In genomic region chr20:8299921-8300320, GRCh38 we compare ENCODE assay signal across 27 cellular contexts.
DNase-seq lines count a peak whose midpoint lies in the region; ATAC-seq and TF ChIP-seq lines count a peak whose summit lies in the region.
"Had no signal": no experiment of that assay in that cellular context is flagged by ENCODE, and none has a peak within 500 bp of the region (broad histone marks: within the 10 kb centered on the region; RNA-seq: fewer than 3 reads in every experiment).

No MANE protein-coding gene starts in this region.

- peak overlapping the region; percentile 27 for H3K27ac Mint-ChIP-seq in neural progenitor cell
- H3K27ac Mint-ChIP-seq: activated CD4-positive, alpha-beta T cell treated with anti-CD3 and anti-CD28 coated beads, Interleukin-2, amount 10 ng/mL, durations not matched to agents 7 days and 5 days; activated naive CD8-positive, alpha-beta T cell; nephron progenitor cell; stimulated activated naive B cell treated with anti-CD40 and anti-IgM and Interleukin-4, amounts not matched to agents 10 μg/mL and 1 μg/mL and 100 μg/mL, for 72 hours had no signal

- H3K9me3 ChIP-seq in SK-N-SH (no peaks in the 10 kb centered on the region), neural progenitor cell (ENCODE audit: low read depth) (no peaks in the 10 kb centered on the region), spleen (no peaks in the 10 kb centered on the region)
- H3K9me3 ChIP-seq: ascending aorta, pancreas, upper lobe of left lung had no signal

- H2AFZ ChIP-seq in SK-N-SH (ENCODE audit: low read depth) (no peak overlapping the region), neural progenitor cell (replicated peaks) (no peak overlapping the region)
- H2AFZ ChIP-seq: hepatocyte had no signal

- CTCF ChIA-PET in SK-N-SH (lab: Yijun Ruan, JAX), result interaction anchor here (1.0 kb wide), 3 partner anchors 10 to 423 kb away, joined by 3 to 4 read pairs (median 3); no protein-coding TSS in a partner anchor

- H3K9ac ChIP-seq in SK-N-SH (no peak overlapping the region), neural progenitor cell (no peak overlapping the region)
- H3K9ac ChIP-seq: BLaER1 treated with 17β-estradiol and CSF1 and Interleukin-3, amounts not matched to agents 10 nM and 100 nM had no signal

- ATAC-seq in GM21423 (IDR thresholded peaks at IDR 0.05; ENCODE audit: unreplicated experiment), result no peak
- ATAC-seq: stimulated activated naive B cell treated with anti-CD40 and anti-IgM and Interleukin-4, amounts not matched to agents 10 μg/mL and 1 μg/mL and 100 μg/mL, for 72 hours had no signal

- POLR2A ChIA-PET in SK-N-SH (lab: Yijun Ruan, JAX), result no interaction called here

- no peaks in the 10 kb centered on the region for H3K36me3 ChIP-seq in SK-N-SH (replicated peaks in 1 of 2; ENCODE audit: control insufficient read depth in 1 of 2, insufficient read depth in 2 of 2, low read length in 1 of 2)
- no peaks in the 10 kb centered on the region for H3K36me3 ChIP-seq in neural progenitor cell
- no peaks in the 10 kb centered on the region for H3K36me3 ChIP-seq in spleen
- H3K36me3 ChIP-seq: ascending aorta; BLaER1 treated with 17β-estradiol and CSF1 and Interleukin-3, amounts not matched to agents 10 nM and 100 nM; pancreas; upper lobe of left lung; WERI-Rb-1 had no signal

- TF ChIP-seq CTCF in SK-N-SH (IDR thresholded peaks at IDR 0.05), result no peak
- TF ChIP-seq CTCF in epithelial cell of esophagus (IDR thresholded peaks at IDR 0.05; ENCODE audit: insufficient read depth, low read depth, low read length, missing control alignments), result no peak
- no peak for TF ChIP-seq CTCF in neural progenitor cell (IDR thresholded peaks at IDR 0.05)
- TF ChIP-seq CTCF in spleen (IDR thresholded peaks at IDR 0.05 in 8 of 11, conservative IDR thresholded peaks at IDR 0.05 in 3 of 11), result no peak

- H3K27ac ChIP-seq in SK-N-SH (ENCODE audit: low read depth in 2 of 2, low read length in 1 of 2) (no peak overlapping the region), neural progenitor cell (no peak overlapping the region), spleen (no peak overlapping the region)
- H3K27ac ChIP-seq: ascending aorta; BLaER1 treated with 17β-estradiol and CSF1 and Interleukin-3, amounts not matched to agents 10 nM and 100 nM; hepatocyte; pancreas; skin epidermis; upper lobe of left lung; WERI-Rb-1 had no signal

- TF ChIP-seq POLR2A in spleen (IDR thresholded peaks at IDR 0.05), result no peak

- H3K4me1 ChIP-seq in SK-N-SH (ENCODE audit: control insufficient read depth in 1 of 2, insufficient read depth in 2 of 2, low read depth in 1 of 2, low read length in 1 of 2), result peaks cover 0 to 5% of the 10 kb centered on the region in 2 experiments; a peak in 2 of 4 replicates
- peaks cover 19% of the 10 kb centered on the region for H3K4me1 ChIP-seq in neural progenitor cell
- H3K4me1 ChIP-seq in spleen, result no peaks in the 10 kb centered on the region
- H3K4me1 ChIP-seq: ascending aorta; BLaER1 treated with 17β-estradiol and CSF1 and Interleukin-3, amounts not matched to agents 10 nM and 100 nM; pancreas; upper lobe of left lung had no signal

- H3K9me3 Mint-ChIP-seq in neural progenitor cell, result peaks cover 14% of the 10 kb centered on the region
- H3K9me3 Mint-ChIP-seq: activated CD4-positive, alpha-beta T cell treated with anti-CD3 and anti-CD28 coated beads, Interleukin-2, amount 10 ng/mL, durations not matched to agents 7 days and 5 days; nephron progenitor cell had no signal

- no peaks in the 10 kb centered on the region for H4K20me1 ChIP-seq in SK-N-SH (ENCODE audit: insufficient read depth)
- H4K20me1 ChIP-seq in neural progenitor cell (ENCODE audit: low read depth), result no peaks in the 10 kb centered on the region
- H4K20me1 ChIP-seq: BLaER1 treated with 17β-estradiol and CSF1 and Interleukin-3, amounts not matched to agents 10 nM and 100 nM had no signal

- no peaks in the 10 kb centered on the region for H3K9me2 ChIP-seq in SK-N-SH

- H3K36me3 Mint-ChIP-seq in neural progenitor cell, result peaks cover 13% of the 10 kb centered on the region
- H3K36me3 Mint-ChIP-seq: activated naive CD8-positive, alpha-beta T cell; stimulated activated naive B cell treated with anti-CD40 and anti-IgM and Interleukin-4, amounts not matched to agents 10 μg/mL and 1 μg/mL and 100 μg/mL, for 72 hours had no signal

- H3K79me2 ChIP-seq in SK-N-SH (ENCODE audit: insufficient read depth) (peaks cover 3% of the 10 kb centered on the region; the same call in 1 of the 2 replicates), neural progenitor cell (ENCODE audit: low read depth) (no peaks in the 10 kb centered on the region)
- H3K79me2 ChIP-seq: hepatocyte had no signal

- H3K4me2 ChIP-seq in SK-N-SH, result no peak overlapping the region
- no peak overlapping the region for H3K4me2 ChIP-seq in neural progenitor cell
- H3K4me2 ChIP-seq: BLaER1 treated with 17β-estradiol and CSF1 and Interleukin-3, amounts not matched to agents 10 nM and 100 nM; hepatocyte had no signal

- H3K4me3 Mint-ChIP-seq in neural progenitor cell, result no peak overlapping the region
- H3K4me3 Mint-ChIP-seq: activated CD4-positive, alpha-beta T cell treated with anti-CD3 and anti-CD28 coated beads, Interleukin-2, amount 10 ng/mL, durations not matched to agents 7 days and 5 days; activated naive CD8-positive, alpha-beta T cell; nephron progenitor cell; stimulated activated naive B cell treated with anti-CD40 and anti-IgM and Interleukin-4, amounts not matched to agents 10 μg/mL and 1 μg/mL and 100 μg/mL, for 72 hours had no signal

- H3K4me1 Mint-ChIP-seq in neural progenitor cell, result peaks cover 35% of the 10 kb centered on the region
- H3K4me1 Mint-ChIP-seq: activated CD4-positive, alpha-beta T cell treated with anti-CD3 and anti-CD28 coated beads, Interleukin-2, amount 10 ng/mL, durations not matched to agents 7 days and 5 days; stimulated activated naive B cell treated with anti-CD40 and anti-IgM and Interleukin-4, amounts not matched to agents 10 μg/mL and 1 μg/mL and 100 μg/mL, for 72 hours had no signal

- DNase-seq in HCEC 1CT (peak; percentile 56), SK-N-SH (no peak), epithelial cell of esophagus (ENCODE audit: low read depth) (peak; percentile 19), neural progenitor cell (ENCODE audit: low spot score) (no peak), spleen (no peak), GM19240 (ENCODE audit: insufficient read length, low spot score) (no peak)
- DNase-seq: activated CD4-positive, alpha-beta T cell treated with anti-CD3 and anti-CD28 coated beads, Interleukin-2, amount 10 ng/mL, durations not matched to agents 7 days and 5 days; activated effector memory CD4-positive, alpha-beta T cell treated with anti-CD3 and anti-CD28 coated beads, Interleukin-2, amount 50 U/mL, for 16 hours; central memory CD4-positive, alpha-beta T cell; DMS153; left cardiac atrium; NCI-H1417 treated with DMSO at 0.1 percent for 48 hours; NCI-H2081; NCI-H2227 treated with DMSO at 0.1 percent for 48 hours; NCI-H748 treated with DMSO at 0.1 percent for 48 hours; nephron progenitor cell; pancreas; stimulated activated naive B cell treated with anti-CD40 and anti-IgM and Interleukin-4, amounts not matched to agents 10 μg/mL and 1 μg/mL and 100 μg/mL, for 72 hours; T-helper 9 cell; upper lobe of left lung; WERI-Rb-1 had no signal

- 80% methylated on average over 4 of the region's 4 CpGs for WGBS in SK-N-SH (ENCODE audit: low lambda C conversion rate)
- whole genome bisulfite sequencing in spleen, 5 donors, result 80 to 94% (median 92%) methylated on average over 4 of the region's 4 CpGs

- H3K27me3 Mint-ChIP-seq in neural progenitor cell (ENCODE audit: insufficient read depth, low read depth), result no peaks in the 10 kb centered on the region
- H3K27me3 Mint-ChIP-seq: activated CD4-positive, alpha-beta T cell treated with anti-CD3 and anti-CD28 coated beads, Interleukin-2, amount 10 ng/mL, durations not matched to agents 7 days and 5 days; stimulated activated naive B cell treated with anti-CD40 and anti-IgM and Interleukin-4, amounts not matched to agents 10 μg/mL and 1 μg/mL and 100 μg/mL, for 72 hours had no signal

- TF ChIP-seq RAD21 in SK-N-SH (IDR thresholded peaks at IDR 0.05; ENCODE audit: low read length), result no peak

- H3K27me3 ChIP-seq in SK-N-SH (ENCODE audit: insufficient read depth), result no peaks in the 10 kb centered on the region
- no peaks in the 10 kb centered on the region for H3K27me3 ChIP-seq in neural progenitor cell
- H3K27me3 ChIP-seq in spleen (replicated peaks in 1 of 7), result no peaks in the 10 kb centered on the region
- H3K27me3 ChIP-seq: ascending aorta; BLaER1 treated with 17β-estradiol and CSF1 and Interleukin-3, amounts not matched to agents 10 nM and 100 nM; hepatocyte; pancreas; upper lobe of left lung had no signal

- H3K4me3 ChIP-seq in SK-N-SH (ENCODE audit: low read depth in 2 of 2, low read length in 1 of 2) (no peak overlapping the region), epithelial cell of esophagus (ENCODE audit: low read length) (no peak overlapping the region), neural progenitor cell (no peak overlapping the region), spleen (no peak overlapping the region)
- H3K4me3 ChIP-seq: ascending aorta; BLaER1 treated with 17β-estradiol and CSF1 and Interleukin-3, amounts not matched to agents 10 nM and 100 nM; hepatocyte; pancreas; skin epidermis; upper lobe of left lung had no signal

- intact Hi-C loops in spleen (cut with DNase I; ENCODE audit: low total_unique reads), result no loop called here

- no peak for TF ChIP-seq EP300 in SK-N-SH (IDR thresholded peaks at IDR 0.05; ENCODE audit: borderline replicate concordance in 1 of 2, low read depth in 1 of 2, low read length in 1 of 2)

- H3F3A ChIP-seq in SK-N-SH (replicated peaks; ENCODE audit: insufficient read depth), result no peaks in the 10 kb centered on the region
- peaks cover 11% of the 10 kb centered on the region for H3F3A ChIP-seq in neural progenitor cell (ENCODE audit: low read depth)

TF ChIP-seq in SK-N-SH, 30 proteins besides CTCF, POLR2A, EP300 and RAD21:
- TF ChIP-seq TCF12 (IDR thresholded peaks at IDR 0.05) (peak; percentile 19; the same call in 1 of the 2 replicates), PBX3 (IDR thresholded peaks at IDR 0.05) (no peak)

Comparison
In these comparisons a context has a peak if more than half of its experiments do, and no peak if none do; other contexts are left out.
1. DNase-seq: peak in HCEC 1CT (single experiment) and epithelial cell of esophagus (single experiment); none in SK-N-SH (single experiment), neural progenitor cell (single experiment), spleen (single experiment) and GM19240 (single experiment).